8 cellular contexts compared by ENCODE assay signal in genomic region chrX:54495814-54496516, GRCh38. TPM values are rescaled to one million over a fixed set of nuclear protein-coding genes. Genes with fewer than 3 reads are reported as not detected.
DNase-seq lines count a peak whose midpoint lies in the region; ATAC-seq lines count a peak whose summit lies in the region.
"Had no signal": no experiment of that assay in that cellular context is flagged by ENCODE, and none has a peak within 500 bp of the region (broad histone marks: within the 10 kb centered on the region; RNA-seq: fewer than 3 reads in every experiment).

FGD1 (minus strand) TSS chrX:54496234; CDS start chrX:54495432, 802 bp downstream.

- H3K4me3 ChIP-seq in esophagus (ENCODE audit: low read depth in 1 of 2, low read length in 2 of 2), result peak within 1 kb of the TSS; percentile 56 to 67

- no peaks in the 10 kb centered on the region for H3K4me1 ChIP-seq in esophagus (ENCODE audit: control insufficient read depth in 2 of 2, insufficient read depth in 2 of 2, low read length in 1 of 2)

- no peaks in the 10 kb centered on the region for H3K36me3 ChIP-seq in esophagus (ENCODE audit: control insufficient read depth in 2 of 2, insufficient read depth in 2 of 2, low read length in 1 of 2)

- ATAC-seq in GM19351 (IDR thresholded peaks at IDR 0.05; ENCODE audit: unreplicated experiment), result peak; percentile 49
- ATAC-seq in stimulated activated naive B cell treated with anti-CD40 and anti-IgM and Interleukin-4, amounts not matched to agents 10 μg/mL and 1 μg/mL and 100 μg/mL, for 72 hours (replicated peaks), result peak; percentile 46 to 53

- peak within 1 kb of the TSS; percentile 52 to 75 for H3K4me3 Mint-ChIP-seq in stimulated activated naive B cell treated with anti-CD40 and anti-IgM and Interleukin-4, amounts not matched to agents 10 μg/mL and 1 μg/mL and 100 μg/mL, for 72 hours

- peaks cover 0 to 3% of the 10 kb centered on the region in 2 donors for H3K4me1 Mint-ChIP-seq in stimulated activated naive B cell treated with anti-CD40 and anti-IgM and Interleukin-4, amounts not matched to agents 10 μg/mL and 1 μg/mL and 100 μg/mL, for 72 hours

- peak within 1 kb of the TSS; percentile 58 to 63 for H3K27ac ChIP-seq in esophagus (ENCODE audit: low read depth in 2 of 2, low read length in 1 of 2)

- peaks cover 0 to 2% of the 10 kb centered on the region in 2 donors for H3K9me3 Mint-ChIP-seq in stimulated activated naive B cell treated with anti-CD40 and anti-IgM and Interleukin-4, amounts not matched to agents 10 μg/mL and 1 μg/mL and 100 μg/mL, for 72 hours

- DNase-seq in NCI-H345 treated with DMSO at 0.1 percent for 48 hours (lab: John Stamatoyannopoulos, UW; ENCODE audit: unreplicated experiment) (peak; percentile 41), mucosa of gallbladder (ENCODE audit: low spot score) (peak; percentile 53), NOMO-1 treated with DMSO at 0.1 percent for 48 hours (lab: John Stamatoyannopoulos, UW; ENCODE audit: unreplicated experiment) (no peak)
- peak; percentile 55 for DNase-seq in activated CD8-positive, alpha-beta memory T cell treated with anti-CD3 and anti-CD28 coated beads, Interleukin-2, amount 50 U/mL, for 4 hours
- DNase-seq in stimulated activated naive B cell treated with anti-CD40 and anti-IgM and Interleukin-4, amounts not matched to agents 10 μg/mL and 1 μg/mL and 100 μg/mL, for 72 hours, result no peak

- peaks cover 35 to 55% of the 10 kb centered on the region in 2 donors for H3K27me3 Mint-ChIP-seq in stimulated activated naive B cell treated with anti-CD40 and anti-IgM and Interleukin-4, amounts not matched to agents 10 μg/mL and 1 μg/mL and 100 μg/mL, for 72 hours

- peaks cover 0 to 5% of the 10 kb centered on the region in 2 donors for H3K36me3 Mint-ChIP-seq in stimulated activated naive B cell treated with anti-CD40 and anti-IgM and Interleukin-4, amounts not matched to agents 10 μg/mL and 1 μg/mL and 100 μg/mL, for 72 hours

- WGBS in esophagus, 2 donors, result 2 to 31% methylated on average over 21 to 50 of the region's 51 CpGs

- H3K9me3 ChIP-seq in esophagus (ENCODE audit: control insufficient read depth in 2 of 2, insufficient read depth in 1 of 2, low read depth in 1 of 2, low read length in 1 of 2), result no peaks in the 10 kb centered on the region

- no peaks in the 10 kb centered on the region for H3K27me3 ChIP-seq in esophagus (ENCODE audit: control insufficient read depth in 1 of 2, insufficient read depth in 2 of 2, low read length in 2 of 2)

- no peak within 1 kb of the TSS for H3K27ac Mint-ChIP-seq in stimulated activated naive B cell treated with anti-CD40 and anti-IgM and Interleukin-4, amounts not matched to agents 10 μg/mL and 1 μg/mL and 100 μg/mL, for 72 hours

RNA-seq across cellular contexts. Expression of gene FGD1, which starts in this region (rescaled TPM):
- polyA plus RNA-seq in esophagus, result 1 to 10 TPM; 4.2 to 4.9 TPM
- 5.4 TPM for total RNA-seq in mucosa of gallbladder
- total RNA-seq: mononuclear cell had no signal

Comparison
In these comparisons a context has a peak if more than half of its experiments do, and no peak if none do; other contexts are left out.
1. DNase-seq: peak in NCI-H345 treated with DMSO at 0.1 percent for 48 hours (single experiment), activated CD8-positive, alpha-beta memory T cell treated with anti-CD3 and anti-CD28 coated beads, Interleukin-2, amount 50 U/mL, for 4 hours (single experiment) and mucosa of gallbladder (single experiment); none in stimulated activated naive B cell treated with anti-CD40 and anti-IgM and Interleukin-4, amounts not matched to agents 10 μg/mL and 1 μg/mL and 100 μg/mL, for 72 hours (single experiment) and NOMO-1 treated with DMSO at 0.1 percent for 48 hours (single experiment).